In the genomic region with DNA sequence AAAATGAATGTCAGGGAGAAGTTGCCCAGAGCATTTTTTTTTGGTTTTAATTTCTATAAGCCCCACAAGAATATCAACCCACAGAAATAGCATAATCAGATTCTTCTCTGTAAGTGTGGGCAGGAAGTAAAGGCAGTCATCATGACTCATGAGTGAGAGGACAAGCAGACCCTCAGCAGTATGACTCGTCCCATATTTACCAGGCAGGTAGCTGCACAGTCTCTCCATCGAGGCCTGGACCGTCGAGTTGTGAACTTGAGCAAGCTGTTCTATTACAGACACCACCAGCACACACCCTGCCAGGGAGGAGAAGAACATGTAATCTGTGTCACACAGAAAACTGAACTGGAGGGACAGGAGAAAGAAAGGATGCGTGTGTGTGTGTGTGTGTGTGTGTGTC, we compare ENCODE assay signal across 10 cellular contexts. TPM values are rescaled to one million over a fixed set of nuclear protein-coding genes. Genes with fewer than 3 reads are reported as not detected.
DNase-seq lines count a peak whose midpoint lies in the region; ATAC-seq and TF ChIP-seq lines count a peak whose summit lies in the region.
"Had no signal": no experiment of that assay in that cellular context is flagged by ENCODE, and none has a peak within 500 bp of the region (broad histone marks: within the 10 kb centered on the region; RNA-seq: fewer than 3 reads in every experiment).

No MANE protein-coding gene starts in this region.

- peak; percentile 86 for ATAC-seq in activated CD8-positive, alpha-beta T cell treated with anti-CD3 and anti-CD28 coated beads for 36 hours

- H3K4me3 Mint-ChIP-seq in activated CD8-positive, alpha-beta T cell treated with anti-CD3 and anti-CD28 coated beads for 36 hours = peak overlapping the region; percentile 5

- peaks cover 3% of the 10 kb centered on the region for H3K9me3 Mint-ChIP-seq in activated CD8-positive, alpha-beta T cell treated with anti-CD3 and anti-CD28 coated beads for 36 hours

- intact Hi-C loops in activated CD8-positive, alpha-beta T cell treated with anti-CD3 and anti-CD28 coated beads for 36 hours (cut with micrococcal nuclease) = no loop called here

- no peak overlapping the region for H3K4me3 ChIP-seq in epithelial cell of esophagus (ENCODE audit: low read length)
- H3K4me3 ChIP-seq: pancreas had no signal

- POLR2A ChIA-PET in activated CD8-positive, alpha-beta T cell treated with anti-CD3 and anti-CD28 coated beads for 36 hours (lab: Charles Lee) = interaction anchor here (0.6 to 1.2 kb wide), 4 partner anchors 28 to 91 kb away, joined by 3 to 6 read pairs (median 4); no protein-coding TSS in a partner anchor

- H3K27ac ChIP-seq in substantia nigra (ENCODE audit: low read depth, low read length, poor library complexity, severe bottlenecking) = no peak overlapping the region
- H3K27ac ChIP-seq: pancreas had no signal

- H3K36me3 Mint-ChIP-seq in activated CD8-positive, alpha-beta T cell treated with anti-CD3 and anti-CD28 coated beads for 36 hours (ENCODE audit: low read depth) = peaks cover 28% of the 10 kb centered on the region

- peak; percentile 20 for DNase-seq in HS-5 (ENCODE audit: low read depth)
- DNase-seq in activated CD8-positive, alpha-beta T cell treated with anti-CD3 and anti-CD28 coated beads for 36 hours = peak; percentile 78
- DNase-seq in epithelial cell of esophagus (ENCODE audit: low read depth) = peak; percentile 87
- peak; percentile 26 for DNase-seq in stimulated activated CD8-positive, alpha-beta memory T cell treated with anti-CD3 and anti-CD28 coated beads, Interleukin-12 subunit alpha, Interleukin-12 subunit beta, amount 100 ng/mL, for 24 hours (ENCODE audit: extremely low read depth)
- no peak for DNase-seq in dermis blood vessel endothelial cell
- no peak for DNase-seq in NCI-H2171 (lab: John Stamatoyannopoulos, UW)
- no peak for DNase-seq in substantia nigra (lab: John Stamatoyannopoulos, UW)
- no peak for DNase-seq in HUDEP-2 (lab: John Stamatoyannopoulos, UW; ENCODE audit: unreplicated experiment in 76 of 76)
- DNase-seq: glutamatergic neuron, pancreas had no signal

- peak overlapping the region; percentile 97 for H3K27ac Mint-ChIP-seq in activated CD8-positive, alpha-beta T cell treated with anti-CD3 and anti-CD28 coated beads for 36 hours

- H3K27me3 Mint-ChIP-seq in activated CD8-positive, alpha-beta T cell treated with anti-CD3 and anti-CD28 coated beads for 36 hours = no peaks in the 10 kb centered on the region

- CTCF ChIA-PET in activated CD8-positive, alpha-beta T cell treated with anti-CD3 and anti-CD28 coated beads for 36 hours (lab: Charles Lee) = interaction anchor here (0.6 to 1.3 kb wide), 3 partner anchors 9 to 20 kb away, joined by 3 to 4 read pairs (median 3); no protein-coding TSS in a partner anchor

- peaks cover 85% of the 10 kb centered on the region for H3K4me1 Mint-ChIP-seq in activated CD8-positive, alpha-beta T cell treated with anti-CD3 and anti-CD28 coated beads for 36 hours (ENCODE audit: low read depth)

- TF ChIP-seq CTCF in activated CD8-positive, alpha-beta T cell treated with anti-CD3 and anti-CD28 coated beads for 36 hours (IDR thresholded peaks at IDR 0.05) = no peak
- TF ChIP-seq CTCF in epithelial cell of esophagus (IDR thresholded peaks at IDR 0.05; ENCODE audit: insufficient read depth, low read depth, low read length, missing control alignments) = no peak

RNA-seq across cellular contexts. Expression of a gene that starts 37.8 kb away (rescaled TPM):
- 10 to 100 TPM; 10.4 to 17.1 TPM for total RNA-seq in activated CD8-positive, alpha-beta T cell treated with anti-CD3 and anti-CD28 coated beads for 36 hours
- total RNA-seq in dermis blood vessel endothelial cell = 0.09 TPM in 1 of 2 replicates, not detected in the other

Comparison
In these comparisons a context has a peak if more than half of its experiments do, and no peak if none do; other contexts are left out.
1. DNase-seq: peak in HS-5 (single experiment), activated CD8-positive, alpha-beta T cell treated with anti-CD3 and anti-CD28 coated beads for 36 hours (single experiment), epithelial cell of esophagus (single experiment) and stimulated activated CD8-positive, alpha-beta memory T cell treated with anti-CD3 and anti-CD28 coated beads, Interleukin-12 subunit alpha, Interleukin-12 subunit beta, amount 100 ng/mL, for 24 hours (single experiment); none in dermis blood vessel endothelial cell (single experiment), NCI-H2171 (single experiment), substantia nigra (0 of 49) and HUDEP-2 (0 of 76).
2. RNA of a gene that starts 37.8 kb away (total RNA-seq): 10.4 to 17.1 TPM in activated CD8-positive, alpha-beta T cell treated with anti-CD3 and anti-CD28 coated beads for 36 hours; 0.09 TPM in dermis blood vessel endothelial cell; every median in the first group is over 10 times any median in the second.